ENCODE assay signal across 14 cellular contexts in the genomic region with DNA sequence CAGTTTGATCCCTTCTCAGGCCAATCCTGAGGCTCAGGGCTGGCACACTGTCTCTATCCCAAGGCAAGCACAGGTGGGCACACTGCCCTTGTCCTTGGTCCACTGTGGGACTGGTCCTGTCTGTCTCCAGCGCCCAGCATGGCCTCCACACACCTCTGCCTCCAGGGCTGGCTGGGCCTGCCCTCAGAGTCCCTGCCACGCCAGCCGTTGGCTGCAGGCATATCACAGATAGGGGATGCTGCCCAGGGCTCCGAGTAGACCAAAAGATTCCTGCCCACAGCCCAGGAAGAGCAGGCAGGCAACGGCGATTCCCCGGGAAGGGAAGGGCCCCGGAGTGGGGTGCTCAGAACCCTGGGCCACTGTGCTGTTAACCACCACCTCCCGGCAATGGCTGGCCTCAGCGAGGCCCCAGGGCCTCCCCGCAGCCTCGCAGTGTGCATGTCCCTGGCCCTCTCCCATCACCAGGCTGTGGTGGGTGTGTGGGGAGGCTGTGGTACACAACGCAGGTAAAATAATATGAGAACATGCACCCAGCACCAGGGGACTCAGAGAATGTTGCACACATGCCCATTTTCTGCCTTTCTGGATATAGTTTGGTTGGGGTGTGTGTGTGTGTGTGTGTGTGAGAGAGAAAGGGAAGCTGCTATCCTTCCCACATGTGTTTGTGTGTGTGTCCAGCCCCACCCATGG. TPM values are rescaled to one million over a fixed set of nuclear protein-coding genes. Genes with fewer than 3 reads are reported as not detected.
A peak's percentile ranks its signal among the peaks of the same experiment; 100 is the strongest.
DNase-seq lines count a peak whose midpoint lies in the region; ATAC-seq and TF ChIP-seq lines count a peak whose summit lies in the region.
"Had no signal": no experiment of that assay in that cellular context is flagged by ENCODE, and none has a peak within 500 bp of the region (broad histone marks: within the 10 kb centered on the region; RNA-seq: fewer than 3 reads in every experiment).

No MANE protein-coding gene starts in this region.

- H3K79me2 ChIP-seq in MM.1S (ENCODE audit: low read length) = no peaks in the 10 kb centered on the region

- CTCF ChIA-PET in naive thymus-derived CD4-positive, alpha-beta T cell (lab: Charles Lee) = no interaction called here

- peak; percentile 28 for DNase-seq in CD1c-positive myeloid dendritic cell (ENCODE audit: extremely low spot score)
- DNase-seq in NT2/D1 (ENCODE audit: low read depth, low spot score) = no peak
- DNase-seq in effector memory CD4-positive, alpha-beta T cell = no peak
- DNase-seq in naive thymus-derived CD4-positive, alpha-beta T cell = peak in 2 of 9 donors; percentile 22 to 33
- no peak for DNase-seq in MM.1S
- DNase-seq in gastrocnemius medialis = no peak
- no peak for DNase-seq in C1 segment of cervical spinal cord (lab: John Stamatoyannopoulos, UW)
- no peak for DNase-seq in HPDE6-E6E7 (ENCODE audit: extremely low spot score)
- DNase-seq: Calu3, NCI-H2171 treated with DMSO at 0.1 percent for 48 hours, retina, RPMI8226 had no signal

- H3K27ac ChIP-seq in effector memory CD4-positive, alpha-beta T cell (ENCODE audit: insufficient read depth, low read length, poor library complexity, severe bottlenecking) = peak overlapping the region; percentile 22
- H3K27ac ChIP-seq in naive thymus-derived CD4-positive, alpha-beta T cell (ENCODE audit: low read depth, low read length) = peak overlapping the region; percentile 43
- H3K27ac ChIP-seq in MM.1S (ENCODE audit: low read length) = no peak overlapping the region
- no peak overlapping the region for H3K27ac ChIP-seq in gastrocnemius medialis

- H3K36me3 ChIP-seq in NT2/D1 (ENCODE audit: insufficient read depth, insufficient read length, low read length) (peaks cover 42% of the 10 kb centered on the region), MM.1S (replicated peaks; ENCODE audit: insufficient read depth, low read length) (no peaks in the 10 kb centered on the region), gastrocnemius medialis (no peaks in the 10 kb centered on the region)
- H3K36me3 ChIP-seq in effector memory CD4-positive, alpha-beta T cell (ENCODE audit: control insufficient read depth, insufficient read depth, low read length) = peaks cover 21% of the 10 kb centered on the region
- peaks cover 0 to 28% (median 8%) of the 10 kb centered on the region in 3 experiments for H3K36me3 ChIP-seq in naive thymus-derived CD4-positive, alpha-beta T cell (ENCODE audit: control insufficient read depth in 2 of 3, insufficient read depth in 3 of 3, low read length in 3 of 3)

- H3K9me3 Mint-ChIP-seq in naive thymus-derived CD4-positive, alpha-beta T cell = no peaks in the 10 kb centered on the region
- H3K9me3 Mint-ChIP-seq: activated B cell treated with CpG ODN at 0.5 μM for 24 hours had no signal

- H3K36me3 Mint-ChIP-seq in naive thymus-derived CD4-positive, alpha-beta T cell = no peaks in the 10 kb centered on the region

- no peaks in the 10 kb centered on the region for H3K9me3 ChIP-seq in NT2/D1 (ENCODE audit: insufficient read depth, low read length)
- no peaks in the 10 kb centered on the region for H3K9me3 ChIP-seq in effector memory CD4-positive, alpha-beta T cell (ENCODE audit: control insufficient read depth, low read length)
- H3K9me3 ChIP-seq in naive thymus-derived CD4-positive, alpha-beta T cell (ENCODE audit: control insufficient read depth in 2 of 3, low read length in 3 of 3) = no peaks in the 10 kb centered on the region
- H3K9me3 ChIP-seq in MM.1S (replicated peaks; ENCODE audit: insufficient read depth, low read length) = no peaks in the 10 kb centered on the region
- H3K9me3 ChIP-seq in gastrocnemius medialis = no peaks in the 10 kb centered on the region

- ATAC-seq in naive thymus-derived CD4-positive, alpha-beta T cell = peak; percentile 34
- no peak for ATAC-seq in gastrocnemius medialis

- TF ChIP-seq CTCF in MM.1S (IDR thresholded peaks at IDR 0.05; ENCODE audit: low read length) (no peak), gastrocnemius medialis (IDR thresholded peaks at IDR 0.05 in 4 of 5, conservative IDR thresholded peaks at IDR 0.05 in 1 of 5) (no peak)

- H3K4me2 ChIP-seq in MM.1S (ENCODE audit: low read depth, low read length) = no peak overlapping the region

- H2AFZ ChIP-seq in MM.1S (ENCODE audit: low read length) = no peak overlapping the region

- in situ Hi-C loops in gastrocnemius medialis (cut with MboI; ENCODE audit: low sequenced_read_pairs in 4 of 4) = no loop called here

- TF ChIP-seq POLR2A in gastrocnemius medialis (IDR thresholded peaks at IDR 0.05) = no peak

- H3F3A ChIP-seq in MM.1S (ENCODE audit: insufficient read depth, low read length) = no peaks in the 10 kb centered on the region

- H3K9ac ChIP-seq in NT2/D1 (ENCODE audit: insufficient read length, low read depth) (peak overlapping the region; percentile 50), MM.1S (ENCODE audit: low read length) (no peak overlapping the region)

- no peaks in the 10 kb centered on the region for H3K9me2 ChIP-seq in MM.1S (replicated peaks; ENCODE audit: insufficient read depth, low read length)

- POLR2A ChIA-PET in naive thymus-derived CD4-positive, alpha-beta T cell (lab: Charles Lee) = interaction anchor here (1.6 to 2.6 kb wide), 3 partner anchors 9 to 49 kb away, joined by 4 to 24 read pairs (median 6); a partner anchor contains a TSS

- intact Hi-C loops in naive thymus-derived CD4-positive, alpha-beta T cell (cut with micrococcal nuclease) = no loop called here
- intact Hi-C loops in gastrocnemius medialis (cut with DNase I; ENCODE audit: low total_unique reads) = no loop called here

- H3K4me1 ChIP-seq in NT2/D1 (ENCODE audit: insufficient read depth, insufficient read length) (peaks cover 27% of the 10 kb centered on the region), MM.1S (ENCODE audit: low read length) (no peaks in the 10 kb centered on the region), gastrocnemius medialis (no peaks in the 10 kb centered on the region)
- H3K4me1 ChIP-seq in effector memory CD4-positive, alpha-beta T cell (ENCODE audit: control insufficient read depth, insufficient read depth, low read length, poor library complexity, severe bottlenecking) = peaks cover 17% of the 10 kb centered on the region
- H3K4me1 ChIP-seq in naive thymus-derived CD4-positive, alpha-beta T cell (ENCODE audit: control insufficient read depth in 2 of 2, insufficient read depth in 2 of 2, low read length in 2 of 2) = peaks cover 19 to 26% of the 10 kb centered on the region in 2 donors

- H3K4me3 Mint-ChIP-seq in naive thymus-derived CD4-positive, alpha-beta T cell = peak overlapping the region; percentile 16 to 61 (median 32)
- H3K4me3 Mint-ChIP-seq: activated B cell treated with CpG ODN at 0.5 μM for 24 hours had no signal

- H4K20me1 ChIP-seq in MM.1S (ENCODE audit: insufficient read depth, low read length) = no peaks in the 10 kb centered on the region

- peak overlapping the region; percentile 46 to 90 (median 80) for H3K27ac Mint-ChIP-seq in naive thymus-derived CD4-positive, alpha-beta T cell
- H3K27ac Mint-ChIP-seq: activated B cell treated with CpG ODN at 0.5 μM for 24 hours had no signal

- H3K27me3 ChIP-seq in NT2/D1 (ENCODE audit: insufficient read depth, insufficient read length) (no peaks in the 10 kb centered on the region), MM.1S (replicated peaks; ENCODE audit: insufficient read depth, low read length) (peaks cover 36% of the 10 kb centered on the region), gastrocnemius medialis (peaks cover 0 to 27% (median 23%) of the 10 kb centered on the region in 3 donors)
- no peaks in the 10 kb centered on the region for H3K27me3 ChIP-seq in effector memory CD4-positive, alpha-beta T cell (replicated peaks; ENCODE audit: control insufficient read depth, insufficient read depth, low read length, poor library complexity, severe bottlenecking)
- H3K27me3 ChIP-seq in naive thymus-derived CD4-positive, alpha-beta T cell (ENCODE audit: control insufficient read depth in 2 of 2, insufficient read depth in 2 of 2, low read length in 2 of 2) = no peaks in the 10 kb centered on the region

- H3K27me3 Mint-ChIP-seq in naive thymus-derived CD4-positive, alpha-beta T cell = peaks cover 0 to 12% (median 0%) of the 10 kb centered on the region in 5 donors
- H3K27me3 Mint-ChIP-seq: activated B cell treated with CpG ODN at 0.5 μM for 24 hours had no signal

- peaks cover 9 to 29% (median 16%) of the 10 kb centered on the region in 7 donors for H3K4me1 Mint-ChIP-seq in naive thymus-derived CD4-positive, alpha-beta T cell

- no peak overlapping the region for H3K4me3 ChIP-seq in NT2/D1 (ENCODE audit: insufficient read length, low read depth)
- H3K4me3 ChIP-seq in effector memory CD4-positive, alpha-beta T cell (ENCODE audit: insufficient read depth, low read depth, low read length, poor library complexity, severe bottlenecking) = no peak overlapping the region
- no peak overlapping the region for H3K4me3 ChIP-seq in naive thymus-derived CD4-positive, alpha-beta T cell (ENCODE audit: low read length)
- H3K4me3 ChIP-seq in MM.1S (ENCODE audit: low read length) = no peak overlapping the region
- H3K4me3 ChIP-seq in gastrocnemius medialis = no peak overlapping the region

RNA-seq across cellular contexts. Expression of a gene that starts 2.2 kb away (rescaled TPM):
- total RNA-seq in naive thymus-derived CD4-positive, alpha-beta T cell = not detected
- polyA plus RNA-seq in naive thymus-derived CD4-positive, alpha-beta T cell = not detected
- not detected for total RNA-seq in gastrocnemius medialis
- total RNA-seq: activated B cell treated with CpG ODN at 0.5 μM for 24 hours, Calu3, epithelial cell of proximal tubule had no signal

RNA-seq across cellular contexts. Expression of a gene that starts 8.2 kb away (rescaled TPM):
- 100 to 1,000 TPM; 325 to 656 (median 348) TPM for total RNA-seq in naive thymus-derived CD4-positive, alpha-beta T cell
- 10 to 100 TPM in 1 of 2 donors, 1 to 10 TPM in 1; 5.1 to 11.7 TPM for polyA plus RNA-seq in naive thymus-derived CD4-positive, alpha-beta T cell
- total RNA-seq in gastrocnemius medialis = 1 to 10 TPM in 3 of 4 donors, under 1 TPM in 1; 0.98 to 3.4 (median 2.7) TPM

RNA-seq across cellular contexts. Expression of a gene that starts 10.5 kb away (rescaled TPM):
- 1,000 to 10,000 TPM in 1 of 5 experiments, 100 to 1,000 TPM in 4; 143 to 1,924 (median 528) TPM for total RNA-seq in naive thymus-derived CD4-positive, alpha-beta T cell
- polyA plus RNA-seq in naive thymus-derived CD4-positive, alpha-beta T cell = 1,000 to 10,000 TPM; 2,860 to 3,315 TPM
- total RNA-seq in gastrocnemius medialis = 10 to 100 TPM; 37.8 to 80.9 (median 44.9) TPM

RNA-seq across cellular contexts. Expression of a gene that starts 16.7 kb away (rescaled TPM):
- 100 to 1,000 TPM in 4 of 5 experiments, 10 to 100 TPM in 1; 97.4 to 985 (median 241) TPM for total RNA-seq in naive thymus-derived CD4-positive, alpha-beta T cell
- 1,000 to 10,000 TPM; 1,878 to 2,355 TPM for polyA plus RNA-seq in naive thymus-derived CD4-positive, alpha-beta T cell
- 100 to 1,000 TPM in 1 of 4 donors, 10 to 100 TPM in 3; 47.8 to 103 (median 80.5) TPM for total RNA-seq in gastrocnemius medialis

RNA-seq across cellular contexts. Expression of a gene that starts 18.9 kb away (rescaled TPM):
- 10 to 100 TPM in 3 of 5 experiments, 1 to 10 TPM in 2; 5.4 to 24.7 (median 13.8) TPM for total RNA-seq in naive thymus-derived CD4-positive, alpha-beta T cell
- polyA plus RNA-seq in naive thymus-derived CD4-positive, alpha-beta T cell = 10 to 100 TPM in 1 of 2 donors, 1 to 10 TPM in 1; 8.5 to 20.4 TPM
- total RNA-seq in gastrocnemius medialis = under 1 TPM in 1 of 4 donors, not detected in 3; 0.09 TPM
- total RNA-seq: Calu3, epithelial cell of proximal tubule had no signal

Comparison
In these comparisons a context has a peak if more than half of its experiments do, and no peak if none do; other contexts are left out.
1. H3K27ac ChIP-seq: peak in effector memory CD4-positive, alpha-beta T cell (single experiment) and naive thymus-derived CD4-positive, alpha-beta T cell (single experiment); none in MM.1S (single experiment) and gastrocnemius medialis (0 of 4).
2. RNA of a gene that starts 8.2 kb away (total RNA-seq): 325 to 656 TPM in naive thymus-derived CD4-positive, alpha-beta T cell; 0.98 to 3.4 TPM in gastrocnemius medialis; every median in the first group is over 10 times any median in the second.